In genomic region chr7:101688183-101688831, GRCh38 we compare ENCODE assay signal across 9 cellular contexts. TPM values are rescaled to one million over a fixed set of nuclear protein-coding genes. Genes with fewer than 3 reads are reported as not detected.
DNase-seq lines count a peak whose midpoint lies in the region; ATAC-seq and TF ChIP-seq lines count a peak whose summit lies in the region.
"Had no signal": no experiment of that assay in that cellular context is flagged by ENCODE, and none has a peak within 500 bp of the region (broad histone marks: within the 10 kb centered on the region; RNA-seq: fewer than 3 reads in every experiment).

No MANE protein-coding gene starts in this region.

- no peaks in the 10 kb centered on the region for H3K9me3 Mint-ChIP-seq in activated CD4-positive, alpha-beta T cell treated with anti-CD3 and anti-CD28 coated beads, Interleukin-2, amount 10 ng/mL, durations not matched to agents 7 days and 5 days

- H3K27ac ChIP-seq in HEK293 (ENCODE audit: extremely low read depth, low read depth, low read length) = no peak overlapping the region
- H3K27ac ChIP-seq: epithelial cell of prostate had no signal

- TF ChIP-seq POLR2A in lower leg skin (IDR thresholded peaks at IDR 0.05) = no peak

- H3K4me1 Mint-ChIP-seq in activated CD4-positive, alpha-beta T cell treated with anti-CD3 and anti-CD28 coated beads, Interleukin-2, amount 10 ng/mL, durations not matched to agents 7 days and 5 days = peaks cover 9% of the 10 kb centered on the region

- H3K4me1 ChIP-seq in HEK293 (ENCODE audit: control insufficient read depth, insufficient read depth, low read length) = no peaks in the 10 kb centered on the region

- H3K27me3 Mint-ChIP-seq in activated CD4-positive, alpha-beta T cell treated with anti-CD3 and anti-CD28 coated beads, Interleukin-2, amount 10 ng/mL, durations not matched to agents 7 days and 5 days = no peaks in the 10 kb centered on the region

- no peak overlapping the region for H3K27ac Mint-ChIP-seq in activated CD4-positive, alpha-beta T cell treated with anti-CD3 and anti-CD28 coated beads, Interleukin-2, amount 10 ng/mL, durations not matched to agents 7 days and 5 days

- 2 to 3% methylated on average over 39 to 40 of the region's 43 CpGs for WGBS in lower leg skin, 2 donors

- DNase-seq in DMS153 (lab: John Stamatoyannopoulos, UW) = peak; percentile 44
- peak; percentile 83 for DNase-seq in NCI-H2196 (lab: John Stamatoyannopoulos, UW; ENCODE audit: unreplicated experiment)
- DNase-seq in activated CD4-positive, alpha-beta T cell treated with anti-CD3 and anti-CD28 coated beads, Interleukin-2, amount 10 ng/mL, durations not matched to agents 7 days and 5 days = peak; percentile 78
- DNase-seq in dedifferentiated amniotic fluid mesenchymal stem cell (ENCODE audit: extremely low spot score) = peak; percentile 24
- DNase-seq in lower leg skin (ENCODE audit: low spot score in 2 of 2) = peak; percentile 44 to 95
- peak; percentile 62 to 73 (median 68) for DNase-seq in stimulated activated CD4-positive, alpha-beta T cell treated with anti-CD3 and anti-CD28 coated beads, TNF-alpha, amount 100 ng/mL, for 4 hours (ENCODE audit: low read depth in 3 of 3)

- intact Hi-C loops in lower leg skin (cut with DNase I; ENCODE audit: low total_unique reads) = loop anchor here (5.0 kb wide), 1 partner anchor 549 kb away; no protein-coding TSS in a partner anchor

- CTCF ChIA-PET in HEK293 (lab: Yijun Ruan, JAX) = interaction anchor here (0.5 to 1.9 kb wide), 13 partner anchors 21 to 583 kb away, joined by 3 to 11 read pairs (median 3); partner anchors contain the start of gene CUX1
- CTCF ChIA-PET in activated CD4-positive, alpha-beta T cell treated with anti-CD3 and anti-CD28 coated beads, Interleukin-2, amount 10 ng/mL, durations not matched to agents 7 days and 5 days (lab: Charles Lee) = interaction anchor here (1.3 kb wide), 1 partner anchor 56 kb away, joined by 3 read pairs; no protein-coding TSS in a partner anchor

- H3K9me3 ChIP-seq in HEK293 (ENCODE audit: control insufficient read depth, insufficient read depth, low read depth, low read length) = no peaks in the 10 kb centered on the region

- H3K36me3 ChIP-seq in HEK293 (ENCODE audit: control insufficient read depth in 2 of 2, insufficient read depth in 1 of 2, low read length in 2 of 2) = no peaks in the 10 kb centered on the region

- H3K4me3 Mint-ChIP-seq in activated CD4-positive, alpha-beta T cell treated with anti-CD3 and anti-CD28 coated beads, Interleukin-2, amount 10 ng/mL, durations not matched to agents 7 days and 5 days = no peak overlapping the region

- POLR2A ChIA-PET in HEK293 (lab: Yijun Ruan, JAX) = no interaction called here
- POLR2A ChIA-PET in activated CD4-positive, alpha-beta T cell treated with anti-CD3 and anti-CD28 coated beads, Interleukin-2, amount 10 ng/mL, durations not matched to agents 7 days and 5 days (lab: Charles Lee) = no interaction called here

- H3K36me3 Mint-ChIP-seq in activated CD4-positive, alpha-beta T cell treated with anti-CD3 and anti-CD28 coated beads, Interleukin-2, amount 10 ng/mL, durations not matched to agents 7 days and 5 days (ENCODE audit: low read depth) = no peaks in the 10 kb centered on the region

- H3K4me3 ChIP-seq in HEK293 (ENCODE audit: low read depth, low read length) (peak overlapping the region; percentile 9), lower leg skin (ENCODE audit: low read depth, poor library complexity, severe bottlenecking) (no peak overlapping the region)

- TF ChIP-seq CTCF in HEK293 (tag by site-specific recombination; IDR thresholded peaks at IDR 0.05) (peak; percentile 97), lower leg skin (IDR thresholded peaks at IDR 0.05) (peak in 1 of 3 donors; percentile 45)

- no peak for ATAC-seq in HG03432 (IDR thresholded peaks at IDR 0.05; ENCODE audit: unreplicated experiment)

TF ChIP-seq in HEK293, 187 proteins besides CTCF, POLR2A, EP300 and RAD21 (continues in another document):
- TF ChIP-seq ZBTB21 (tag by site-specific recombination; IDR thresholded peaks at IDR 0.05) = 0 out of 2 replicates have a peak, but pooled peaks have one; percentile 11
- TF ChIP-seq ZNF2 (tag by site-specific recombination; IDR thresholded peaks at IDR 0.05) = peak; percentile 88
- TF ChIP-seq ZNF214 (tag by site-specific recombination; IDR thresholded peaks at IDR 0.05; ENCODE audit: borderline replicate concordance) = no peak
- 0 out of 2 replicates have a peak, but pooled peaks have one; percentile 45 for TF ChIP-seq ZSCAN30 (tag by site-specific recombination; IDR thresholded peaks at IDR 0.05)
- peak; percentile 80 for TF ChIP-seq ZNF654 (tag by site-specific recombination; IDR thresholded peaks at IDR 0.05; ENCODE audit: low read depth)
- TF ChIP-seq, protein P1, sequence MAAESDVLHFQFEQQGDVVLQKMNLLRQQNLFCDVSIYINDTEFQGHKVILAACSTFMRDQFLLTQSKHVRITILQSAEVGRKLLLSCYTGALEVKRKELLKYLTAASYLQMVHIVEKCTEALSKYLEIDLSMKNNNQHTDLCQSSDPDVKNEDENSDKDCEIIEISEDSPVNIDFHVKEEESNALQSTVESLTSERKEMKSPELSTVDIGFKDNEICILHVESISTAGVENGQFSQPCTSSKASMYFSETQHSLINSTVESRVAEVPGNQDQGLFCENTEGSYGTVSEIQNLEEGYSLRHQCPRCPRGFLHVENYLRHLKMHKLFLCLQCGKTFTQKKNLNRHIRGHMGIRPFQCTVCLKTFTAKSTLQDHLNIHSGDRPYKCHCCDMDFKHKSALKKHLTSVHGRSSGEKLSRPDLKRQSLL (tag by site-specific recombination; IDR thresholded peaks at IDR 0.05) = peak; percentile 16; the same call in 1 of the 2 replicates
- peak; percentile 51; the same call in 1 of the 2 replicates for TF ChIP-seq ZNF391 (tag by site-specific recombination; IDR thresholded peaks at IDR 0.05; ENCODE audit: borderline replicate concordance, low read depth)
- peak; percentile 39; the same call in 1 of the 2 replicates for TF ChIP-seq ZNF843 (tag by site-specific recombination; IDR thresholded peaks at IDR 0.05)
- TF ChIP-seq, protein P2, sequence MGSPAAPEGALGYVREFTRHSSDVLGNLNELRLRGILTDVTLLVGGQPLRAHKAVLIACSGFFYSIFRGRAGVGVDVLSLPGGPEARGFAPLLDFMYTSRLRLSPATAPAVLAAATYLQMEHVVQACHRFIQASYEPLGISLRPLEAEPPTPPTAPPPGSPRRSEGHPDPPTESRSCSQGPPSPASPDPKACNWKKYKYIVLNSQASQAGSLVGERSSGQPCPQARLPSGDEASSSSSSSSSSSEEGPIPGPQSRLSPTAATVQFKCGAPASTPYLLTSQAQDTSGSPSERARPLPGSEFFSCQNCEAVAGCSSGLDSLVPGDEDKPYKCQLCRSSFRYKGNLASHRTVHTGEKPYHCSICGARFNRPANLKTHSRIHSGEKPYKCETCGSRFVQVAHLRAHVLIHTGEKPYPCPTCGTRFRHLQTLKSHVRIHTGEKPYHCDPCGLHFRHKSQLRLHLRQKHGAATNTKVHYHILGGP (tag by site-specific recombination; IDR thresholded peaks at IDR 0.05) = no peak
- TF ChIP-seq ZNF692 (tag by site-specific recombination; IDR thresholded peaks at IDR 0.05) = peak; percentile 46; the same call in 1 of the 2 replicates
- TF ChIP-seq ZNF585B (tag by site-specific recombination; IDR thresholded peaks at IDR 0.05) = no peak
- TF ChIP-seq, protein P3, sequence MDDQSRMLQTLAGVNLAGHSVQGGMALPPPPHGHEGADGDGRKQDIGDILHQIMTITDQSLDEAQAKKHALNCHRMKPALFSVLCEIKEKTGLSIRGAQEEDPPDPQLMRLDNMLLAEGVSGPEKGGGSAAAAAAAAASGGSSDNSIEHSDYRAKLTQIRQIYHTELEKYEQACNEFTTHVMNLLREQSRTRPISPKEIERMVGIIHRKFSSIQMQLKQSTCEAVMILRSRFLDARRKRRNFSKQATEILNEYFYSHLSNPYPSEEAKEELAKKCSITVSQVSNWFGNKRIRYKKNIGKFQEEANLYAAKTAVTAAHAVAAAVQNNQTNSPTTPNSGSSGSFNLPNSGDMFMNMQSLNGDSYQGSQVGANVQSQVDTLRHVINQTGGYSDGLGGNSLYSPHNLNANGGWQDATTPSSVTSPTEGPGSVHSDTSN (CRISPR knock-in tag; IDR thresholded peaks at IDR 0.05) = peak; percentile 30; the same call in 1 of the 2 replicates
- TF ChIP-seq ZNF629 (tag by site-specific recombination; IDR thresholded peaks at IDR 0.05) = 0 out of 2 replicates have a peak, but pooled peaks have one; percentile 25
- peak; percentile 65 for TF ChIP-seq ZBTB20 (tag by site-specific recombination; IDR thresholded peaks at IDR 0.05)
- peak; percentile 37; the same call in 1 of the 2 replicates for TF ChIP-seq ZNF10 (tag by site-specific recombination; IDR thresholded peaks at IDR 0.05)

RNA-seq across cellular contexts. Expression of gene MYL10, which starts 59.2 kb away (rescaled TPM):
- not detected for total RNA-seq in activated CD4-positive, alpha-beta T cell treated with anti-CD3 and anti-CD28 coated beads, Interleukin-2, amount 10 ng/mL, durations not matched to agents 7 days and 5 days
- total RNA-seq in lower leg skin = not detected

Comparison
In these comparisons a context has a peak if more than half of its experiments do, and no peak if none do; other contexts are left out.
1. DNase-seq: peak in every context shown above with its lines; median percentile 83 in NCI-H2196; 78 in activated CD4-positive, alpha-beta T cell treated with anti-CD3 and anti-CD28 coated beads, Interleukin-2, amount 10 ng/mL, durations not matched to agents 7 days and 5 days; 70 in lower leg skin; 68 in stimulated activated CD4-positive, alpha-beta T cell treated with anti-CD3 and anti-CD28 coated beads, TNF-alpha, amount 100 ng/mL, for 4 hours; 44 in DMS153; 24 in dedifferentiated amniotic fluid mesenchymal stem cell.